In the genomic region with DNA sequence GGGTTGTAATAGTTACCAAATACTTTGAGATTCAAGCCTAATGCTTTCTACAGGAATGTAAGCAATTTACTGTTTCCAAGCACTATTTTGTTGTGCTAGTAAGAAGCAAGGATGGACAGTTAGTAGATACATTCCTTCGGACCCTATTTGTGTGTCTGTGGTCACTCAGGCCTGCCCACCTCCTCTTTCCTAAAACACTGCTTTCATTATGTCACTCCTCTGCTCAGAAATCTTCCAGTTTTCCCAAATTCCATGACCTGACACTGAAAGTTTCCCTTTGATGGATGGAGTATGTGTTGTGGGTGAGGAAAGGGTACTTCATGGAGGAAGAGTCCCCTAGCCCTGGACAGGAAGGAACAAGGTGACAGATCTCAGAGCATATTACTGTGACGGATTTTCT, we compare ENCODE assay signal across 23 cellular contexts.
"Had no signal": no experiment of that assay in that cellular context is flagged by ENCODE, and none has a peak within 500 bp of the region (broad histone marks: within the 10 kb centered on the region; RNA-seq: fewer than 3 reads in every experiment).

No MANE protein-coding gene starts in this region.

- H3K4me3 ChIP-seq: ascending aorta, SJSA1 had no signal

- H3K9ac ChIP-seq: KMS-11 had no signal

- H3K36me3 ChIP-seq: ascending aorta, SJSA1 had no signal

- H3K9me3 ChIP-seq: ascending aorta, SJSA1 had no signal

- ATAC-seq: activated CD4-positive, CD25-positive, alpha-beta regulatory T cell treated with anti-CD3 and anti-CD28 coated beads, Interleukin-2, amount 50 U/mL, for 24 hours; activated CD8-positive, alpha-beta T cell treated with anti-CD3 and anti-CD28 coated beads, Interleukin-2, amount 10 ng/mL, durations not matched to agents 7 days and 5 days; Panc1 had no signal

- H3K4me1 ChIP-seq: SJSA1 had no signal

- DNase-seq: activated CD4-positive, alpha-beta T cell treated with anti-CD3 and anti-CD28 coated beads for 48 hours; activated CD4-positive, alpha-beta T cell treated with anti-CD3 and anti-CD28 coated beads, Interleukin-2, amount 50 U/mL, for 4 hours; activated CD8-positive, alpha-beta T cell treated with anti-CD3 and anti-CD28 coated beads, Interleukin-2, amount 10 ng/mL, durations not matched to agents 7 days and 5 days; activated gamma-delta T cell; activated naive CD4-positive, alpha-beta T cell treated with anti-CD3 and anti-CD28 coated beads for 36 hours; activated T-cell treated with anti-CD3 and anti-CD28 coated beads, Interleukin-2, amount 50 U/mL, for 24 hours; MV-4-11; NCI-H1092 treated with DMSO at 0.1 percent for 48 hours; NCI-H1417 treated with DMSO at 0.1 percent for 48 hours; NCI-H1694 treated with DMSO at 0.1 percent for 48 hours; NCI-H2029 treated with DMSO at 0.1 percent for 48 hours; NCI-H345; NCI-H510A; NCI-H69; NK-92 treated with Interleukin-12 subunit alpha and Interleukin-12 subunit beta, amount 100 ng/mL, for 24 hours; OCI-M1; Right ventricle myocardium superior had no signal

- H3K4me2 ChIP-seq: KMS-11 had no signal

- H3K27ac ChIP-seq: ascending aorta, KMS-11, RWPE1 had no signal

- H3K27me3 ChIP-seq: ascending aorta, SJSA1 had no signal
